In the genomic region with DNA sequence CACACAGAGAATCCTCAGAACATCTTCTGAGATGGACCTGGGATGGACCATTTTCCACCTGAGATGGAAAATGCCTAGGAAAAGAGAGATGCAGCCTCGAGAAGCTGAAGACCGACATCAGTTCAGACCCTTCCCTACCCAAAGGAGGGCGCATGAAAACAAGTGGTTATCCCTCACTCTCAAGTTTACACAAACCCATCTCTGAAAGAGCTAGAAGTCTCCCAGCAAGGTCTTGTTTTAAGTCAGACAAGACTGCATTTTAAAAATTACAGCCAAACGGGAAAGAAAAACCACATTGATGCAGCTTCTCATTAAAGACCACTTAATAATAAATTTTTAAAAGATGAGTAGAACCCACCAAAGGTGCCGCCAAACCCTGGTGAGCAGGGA, we compare ENCODE assay signal across 8 cellular contexts. TPM values are rescaled to one million over a fixed set of nuclear protein-coding genes. Genes with fewer than 3 reads are reported as not detected.
DNase-seq lines count a peak whose midpoint lies in the region; ATAC-seq, FAIRE-seq and TF ChIP-seq lines count a peak whose summit lies in the region.
"Had no signal": no experiment of that assay in that cellular context is flagged by ENCODE, and none has a peak within 500 bp of the region (broad histone marks: within the 10 kb centered on the region; RNA-seq: fewer than 3 reads in every experiment).

No MANE protein-coding gene starts in this region.

- peak overlapping the region; percentile 96 for H3K4me2 ChIP-seq in PC-3 (ENCODE audit: low read length)
- no peak overlapping the region for H3K4me2 ChIP-seq in endothelial cell of umbilical vein (ENCODE audit: insufficient read depth, low read length)

- H3K4me3 ChIP-seq in GM12875 (ENCODE audit: low read depth, low read length) (peak overlapping the region; percentile 58), PC-3 (ENCODE audit: low read length) (peak overlapping the region; percentile 74), endothelial cell of umbilical vein (replicated peaks in 1 of 3; ENCODE audit: insufficient read depth in 1 of 3, low read depth in 1 of 3, low read length in 3 of 3) (no peak overlapping the region), psoas muscle (peak overlapping the region; percentile 64)

- peaks cover 2% of the 10 kb centered on the region for H3K9me3 Mint-ChIP-seq in activated naive CD4-positive, alpha-beta T cell treated with anti-CD3 and anti-CD28 coated beads, Interleukin-2, amount 10 ng/mL, durations not matched to agents 7 days and 5 days

- TF ChIP-seq CTCF in GM12875 (IDR thresholded peaks at IDR 0.05; ENCODE audit: borderline replicate concordance, insufficient read depth, low read depth, low read length) (no peak), PC-3 (conservative IDR thresholded peaks at IDR 0.05; ENCODE audit: low read depth, low read length) (no peak), endothelial cell of umbilical vein (IDR thresholded peaks at IDR 0.05; ENCODE audit: extremely low read depth in 1 of 2, insufficient read depth in 1 of 2, low read depth in 1 of 2, low read length in 2 of 2) (no peak), psoas muscle (IDR thresholded peaks at IDR 0.05) (no peak)

- peaks cover 53% of the 10 kb centered on the region for H3K27me3 Mint-ChIP-seq in activated naive CD4-positive, alpha-beta T cell treated with anti-CD3 and anti-CD28 coated beads, Interleukin-2, amount 10 ng/mL, durations not matched to agents 7 days and 5 days

- ATAC-seq in PC-3 (no peak), psoas muscle (no peak), HG03520 (IDR thresholded peaks at IDR 0.05; ENCODE audit: unreplicated experiment) (no peak)

- peaks cover 38% of the 10 kb centered on the region for H3K4me1 ChIP-seq in PC-3 (ENCODE audit: insufficient read depth, low read length)
- peaks cover 8% of the 10 kb centered on the region for H3K4me1 ChIP-seq in endothelial cell of umbilical vein (ENCODE audit: control insufficient read depth, extremely low read depth, insufficient read depth, low read length)
- H3K4me1 ChIP-seq in psoas muscle: peaks cover 6% of the 10 kb centered on the region

- no peak for FAIRE-seq in endothelial cell of umbilical vein (lab: Jason Lieb, UNC)

- H3K27ac Mint-ChIP-seq in activated naive CD4-positive, alpha-beta T cell treated with anti-CD3 and anti-CD28 coated beads, Interleukin-2, amount 10 ng/mL, durations not matched to agents 7 days and 5 days: no peak overlapping the region

- no peaks in the 10 kb centered on the region for H3K9me2 ChIP-seq in PC-3 (replicated peaks; ENCODE audit: low read length)

- H3K4me1 Mint-ChIP-seq in activated naive CD4-positive, alpha-beta T cell treated with anti-CD3 and anti-CD28 coated beads, Interleukin-2, amount 10 ng/mL, durations not matched to agents 7 days and 5 days: peaks cover 9% of the 10 kb centered on the region

- POLR2A ChIA-PET in PC-3 (lab: Charles Lee; ENCODE audit: unreplicated experiment): interaction anchor here (0.8 kb wide), 1 partner anchor 21 kb away, joined by 3 read pairs; no protein-coding TSS in a partner anchor
- POLR2A ChIA-PET in endothelial cell of umbilical vein (lab: Charles Lee): interaction anchor here (0.7 kb wide), 1 partner anchor 90 kb away, joined by 3 read pairs; no protein-coding TSS in a partner anchor

- H3K27ac ChIP-seq in PC-3 (ENCODE audit: low read length): no peak overlapping the region
- H3K27ac ChIP-seq in endothelial cell of umbilical vein (ENCODE audit: insufficient read depth, low read depth, low read length): no peak overlapping the region
- H3K27ac ChIP-seq in psoas muscle: no peak overlapping the region
- H3K27ac ChIP-seq: right atrium auricular region had no signal

- no peaks in the 10 kb centered on the region for H3K36me3 Mint-ChIP-seq in activated naive CD4-positive, alpha-beta T cell treated with anti-CD3 and anti-CD28 coated beads, Interleukin-2, amount 10 ng/mL, durations not matched to agents 7 days and 5 days

- H3K4me3 Mint-ChIP-seq in activated naive CD4-positive, alpha-beta T cell treated with anti-CD3 and anti-CD28 coated beads, Interleukin-2, amount 10 ng/mL, durations not matched to agents 7 days and 5 days: no peak overlapping the region

- intact Hi-C loops in PC-3 (cut with micrococcal nuclease): loop anchor here (2.0 kb wide), 2 partner anchors 45 to 87 kb away; no protein-coding TSS in a partner anchor
- intact Hi-C loops in endothelial cell of umbilical vein (cut with micrococcal nuclease): loop anchor here (2.0 to 5.0 kb wide), 3 partner anchors 132 to 243 kb away; no protein-coding TSS in a partner anchor
- intact Hi-C loops in psoas muscle (cut with DNase I): no loop called here

- H3K36me3 ChIP-seq in PC-3 (ENCODE audit: low read depth, low read length) (no peaks in the 10 kb centered on the region), endothelial cell of umbilical vein (ENCODE audit: control insufficient read depth in 2 of 2, extremely low read depth in 1 of 2, insufficient read depth in 2 of 2, low read length in 2 of 2) (no peaks in the 10 kb centered on the region), psoas muscle (ENCODE audit: insufficient read depth in 1 of 2, low read depth in 1 of 2) (no peaks in the 10 kb centered on the region)
- H3K36me3 ChIP-seq: right atrium auricular region had no signal

- no peak for DNase-seq in PC-3
- no peak for DNase-seq in endothelial cell of umbilical vein (ENCODE audit: low read depth, low spot score)
- no peak for DNase-seq in psoas muscle
- no peak for DNase-seq in NCI-H2081 treated with DMSO at 0.1 percent for 48 hours (lab: John Stamatoyannopoulos, UW)
- no peak for DNase-seq in activated naive CD4-positive, alpha-beta T cell treated with anti-CD3 and anti-CD28 coated beads, Interleukin-2, amount 10 ng/mL, durations not matched to agents 7 days and 5 days

- BruUV-seq in PC-3 (replicated peaks; lab: Mats Ljungman, UMichigan): no TSS peak
- TSS peak; percentile 20 for BruUV-seq in endothelial cell of umbilical vein (replicated peaks; lab: Mats Ljungman, UMichigan)

- H2AFZ ChIP-seq in PC-3 (ENCODE audit: low read length): peak overlapping the region; percentile 71; the same call in 1 of the 2 replicates
- H2AFZ ChIP-seq in endothelial cell of umbilical vein (ENCODE audit: low read depth, low read length): no peak overlapping the region

- H3F3A ChIP-seq in PC-3 (ENCODE audit: low read length, unreplicated experiment): no peaks in the 10 kb centered on the region

- TF ChIP-seq POLR2A in endothelial cell of umbilical vein (IDR thresholded peaks at IDR 0.05; ENCODE audit: low read depth, low read length): no peak

- H4K20me1 ChIP-seq in PC-3 (ENCODE audit: low read length) (peaks cover 7% of the 10 kb centered on the region; the same call in 1 of the 2 replicates), endothelial cell of umbilical vein (replicated peaks; ENCODE audit: control insufficient read depth, extremely low read depth, insufficient read depth, low read length) (no peaks in the 10 kb centered on the region)

- WGBS in psoas muscle, 3 donors: 73 to 82% (median 78%) methylated on average over 5 of the region's 5 CpGs

- no peaks in the 10 kb centered on the region for H3K9me1 ChIP-seq in endothelial cell of umbilical vein (replicated peaks; ENCODE audit: control insufficient read depth, extremely low read depth, insufficient read depth, low read length)

- H3K79me2 ChIP-seq in PC-3 (ENCODE audit: low read length) (peaks cover 45% of the 10 kb centered on the region), endothelial cell of umbilical vein (ENCODE audit: control insufficient read depth, insufficient read depth, low read length) (no peaks in the 10 kb centered on the region)

- dilution Hi-C loops in endothelial cell of umbilical vein (cut with MboI; ENCODE audit: extremely low pct_ligation_motif_present, low sequenced_read_pairs): no loop called here

- no peaks in the 10 kb centered on the region for H3K27me3 ChIP-seq in PC-3 (ENCODE audit: low read length)
- no peaks in the 10 kb centered on the region for H3K27me3 ChIP-seq in endothelial cell of umbilical vein (ENCODE audit: control insufficient read depth in 2 of 2, insufficient read depth in 2 of 2, low read length in 2 of 2)
- peaks cover 2 to 31% (median 3%) of the 10 kb centered on the region in 3 donors for H3K27me3 ChIP-seq in psoas muscle (ENCODE audit: insufficient read depth in 3 of 3, low read length in 2 of 3)
- H3K27me3 ChIP-seq: right atrium auricular region had no signal

- H3K9ac ChIP-seq in PC-3 (ENCODE audit: low read length): 0 out of 2 replicates have a peak overlapping the region, but pooled peaks have one; percentile 24
- H3K9ac ChIP-seq in endothelial cell of umbilical vein (replicated peaks; ENCODE audit: extremely low read depth, insufficient read depth, low read length): no peak overlapping the region

- H3K9me3 ChIP-seq in PC-3 (ENCODE audit: low read length): no peaks in the 10 kb centered on the region
- H3K9me3 ChIP-seq in endothelial cell of umbilical vein (replicated peaks; ENCODE audit: control insufficient read depth, insufficient read depth, low read length): no peaks in the 10 kb centered on the region
- no peaks in the 10 kb centered on the region for H3K9me3 ChIP-seq in psoas muscle

- CTCF ChIA-PET in PC-3 (lab: Charles Lee): no interaction called here
- CTCF ChIA-PET in endothelial cell of umbilical vein (lab: Charles Lee): interaction anchor here (0.8 to 1.4 kb wide), 6 partner anchors 8 to 246 kb away, joined by 3 to 6 read pairs (median 4); no protein-coding TSS in a partner anchor
- CTCF ChIA-PET in activated naive CD4-positive, alpha-beta T cell treated with anti-CD3 and anti-CD28 coated beads, Interleukin-2, amount 10 ng/mL, durations not matched to agents 7 days and 5 days (lab: Charles Lee): no interaction called here

TF ChIP-seq in endothelial cell of umbilical vein, 7 proteins besides CTCF, POLR2A, EP300 and RAD21 (continues in another document):
- no peak for TF ChIP-seq POLR2AphosphoS5 (IDR thresholded peaks at IDR 0.05; ENCODE audit: insufficient read depth, low read depth, low read length)
- TF ChIP-seq MYC (IDR thresholded peaks at IDR 0.05; ENCODE audit: low read depth, low read length): no peak
- TF ChIP-seq JUN (IDR thresholded peaks at IDR 0.05; ENCODE audit: borderline replicate concordance, insufficient read depth, insufficient read length, low read depth): no peak
- no peak for TF ChIP-seq FOS (IDR thresholded peaks at IDR 0.05; ENCODE audit: borderline replicate concordance, insufficient read depth, low read length)

RNA-seq across cellular contexts. Expression of a gene that starts 1.3 kb away (rescaled TPM):
- total RNA-seq in PC-3 (2014; rRNA removed) (5.6 and 10.8 TPM in 2 replicates), endothelial cell of umbilical vein (43.2 and 43.3 TPM in 2 replicates), psoas muscle (10 to 100 TPM in 1 of 4 donors, 1 to 10 TPM in 3; 5.5 to 10.8 (median 8.1) TPM)
- polyA plus RNA-seq in endothelial cell of umbilical vein (4.5 and 10.0 TPM in 2 replicates), psoas muscle (1 to 10 TPM; 2.6 to 3.6 (median 3.6) TPM)
- 6.2 and 7.1 TPM in 2 replicates for polyA plus RNA-seq in endothelial cell of umbilical vein (2011; cell fraction: cytosol; rRNA removed)
- polyA plus RNA-seq in endothelial cell of umbilical vein (2011; cell fraction: nucleus; rRNA removed): 65.7 and 106 TPM in 2 replicates
- 13.8 and 26.2 TPM in 2 replicates for polyA plus RNA-seq in endothelial cell of umbilical vein (2012)
- 50.1 and 70.0 TPM in 2 replicates for polyA minus RNA-seq in endothelial cell of umbilical vein
- polyA minus RNA-seq in endothelial cell of umbilical vein (2011; cell fraction: cytosol; rRNA and poly(A)+ RNA removed): not detected
- 400 and 690 TPM in 2 replicates for polyA minus RNA-seq in endothelial cell of umbilical vein (2011; cell fraction: nucleus; rRNA and poly(A)+ RNA removed)

Comparison
In these comparisons a context has a peak if more than half of its experiments do, and no peak if none do; other contexts are left out.
1. H3K4me3 ChIP-seq: peak in GM12875 (single experiment), PC-3 (single experiment) and psoas muscle (single experiment); none in endothelial cell of umbilical vein (0 of 3).
2. intact Hi-C loops: an anchor here in PC-3 (2.0 kb wide) and endothelial cell of umbilical vein (2.0 to 5.0 kb wide); none called in psoas muscle.